ENCODE assay signal across 25 cellular contexts in genomic region chr7:31893365-31893764, GRCh38.
"Had no signal": no experiment of that assay in that cellular context is flagged by ENCODE, and none has a peak within 500 bp of the region (broad histone marks: within the 10 kb centered on the region; RNA-seq: fewer than 3 reads in every experiment).

No MANE protein-coding gene starts in this region.

- DNase-seq: activated CD4-positive, alpha-beta memory T cell treated with anti-CD3 and anti-CD28 coated beads for 36 hours; activated CD4-positive, alpha-beta T cell treated with anti-CD3 and anti-CD28 coated beads, Interleukin-2, amount 10 ng/mL, durations not matched to agents 24 days and 14 days; activated CD4-positive, CD25-positive, alpha-beta regulatory T cell treated with anti-CD3 and anti-CD28 coated beads, Interleukin-2, amount 50 U/mL, for 72 hours; activated CD8-positive, alpha-beta memory T cell treated with anti-CD3 and anti-CD28 coated beads, Interleukin-2, amount 50 U/mL, for 4 hours; activated effector memory CD4-positive, alpha-beta T cell treated with anti-CD3 and anti-CD28 coated beads, Interleukin-2, amount 50 U/mL, for 16 hours; activated naive CD4-positive, alpha-beta T cell treated with anti-CD3 and anti-CD28 coated beads, Interleukin-2, amount 10 ng/mL, durations not matched to agents 7 days and 5 days; activated naive CD8-positive, alpha-beta T cell treated with anti-CD3 and anti-CD28 coated beads, Interleukin-2, amount 10 ng/mL, durations not matched to agents 7 days and 5 days; activated T-cell treated with anti-CD3 and anti-CD28 coated beads, Interleukin-2, amount 50 U/mL, for 1 hour; brain microvascular endothelial cell; dorsolateral prefrontal cortex; effector memory CD4-positive, alpha-beta T cell; mammary epithelial cell; naive thymus-derived CD4-positive, alpha-beta T cell; nucleus accumbens; right cardiac atrium; stimulated activated CD4-positive, alpha-beta T cell treated with anti-CD3 and anti-CD28 coated beads, Interleukin-15, amount 100 ng/mL, for 24 hours; stimulated activated CD4-positive, alpha-beta T cell treated with anti-CD3 and anti-CD28 coated beads, Interleukin-2, amount 100 ng/mL, for 24 hours; stimulated activated naive CD4-positive, alpha-beta T cell; T1000; tibial artery; upper lobe of right lung had no signal

- H3K27ac Mint-ChIP-seq: activated CD4-positive, alpha-beta memory T cell treated with anti-CD3 and anti-CD28 coated beads for 36 hours; activated CD4-positive, alpha-beta T cell treated with anti-CD3 and anti-CD28 coated beads, Interleukin-2, amount 10 ng/mL, durations not matched to agents 24 days and 14 days; activated naive CD4-positive, alpha-beta T cell treated with anti-CD3 and anti-CD28 coated beads, Interleukin-2, amount 10 ng/mL, durations not matched to agents 7 days and 5 days; activated naive CD8-positive, alpha-beta T cell treated with anti-CD3 and anti-CD28 coated beads, Interleukin-2, amount 10 ng/mL, durations not matched to agents 7 days and 5 days; activated T-helper 1 cell treated with anti-CD3 and anti-CD28 coated beads, Interleukin-12 subunit alpha, Interleukin-12 subunit beta, Interleukin-2, Interleukin-4 antibody, amounts not matched to agents 30 ng/mL and 10 ng/mL and 1 ng/mL, durations not matched to agents 14 hours and 24 hours and 36 hours; mesothelial cell of epicardium; naive thymus-derived CD4-positive, alpha-beta T cell had no signal

- H3K4me3 Mint-ChIP-seq: activated CD4-positive, alpha-beta memory T cell treated with anti-CD3 and anti-CD28 coated beads for 36 hours; activated CD4-positive, alpha-beta T cell treated with anti-CD3 and anti-CD28 coated beads, Interleukin-2, amount 10 ng/mL, durations not matched to agents 24 days and 14 days; activated naive CD4-positive, alpha-beta T cell treated with anti-CD3 and anti-CD28 coated beads, Interleukin-2, amount 10 ng/mL, durations not matched to agents 7 days and 5 days; activated naive CD8-positive, alpha-beta T cell treated with anti-CD3 and anti-CD28 coated beads, Interleukin-2, amount 10 ng/mL, durations not matched to agents 7 days and 5 days; activated T-helper 1 cell treated with anti-CD3 and anti-CD28 coated beads, Interleukin-12 subunit alpha, Interleukin-12 subunit beta, Interleukin-2, Interleukin-4 antibody, amounts not matched to agents 30 ng/mL and 10 ng/mL and 1 ng/mL, durations not matched to agents 14 hours and 24 hours and 36 hours; mesothelial cell of epicardium; naive thymus-derived CD4-positive, alpha-beta T cell had no signal

- H3K27me3 ChIP-seq: brain microvascular endothelial cell, dorsolateral prefrontal cortex, suprapubic skin, tibial artery, upper lobe of right lung had no signal

- H3K4me3 ChIP-seq: coronary artery, suprapubic skin, tibial artery, upper lobe of right lung had no signal

- H3K9me3 Mint-ChIP-seq: activated CD4-positive, alpha-beta T cell treated with anti-CD3 and anti-CD28 coated beads, Interleukin-2, amount 10 ng/mL, durations not matched to agents 24 days and 14 days; activated naive CD8-positive, alpha-beta T cell treated with anti-CD3 and anti-CD28 coated beads, Interleukin-2, amount 10 ng/mL, durations not matched to agents 7 days and 5 days; activated T-helper 1 cell treated with anti-CD3 and anti-CD28 coated beads, Interleukin-12 subunit alpha, Interleukin-12 subunit beta, Interleukin-2, Interleukin-4 antibody, amounts not matched to agents 30 ng/mL and 10 ng/mL and 1 ng/mL, durations not matched to agents 14 hours and 24 hours and 36 hours had no signal

- H3K4me1 ChIP-seq: suprapubic skin, upper lobe of right lung had no signal

- H3K9me3 ChIP-seq: suprapubic skin, tibial artery, upper lobe of right lung had no signal

- H3K27ac ChIP-seq: brain microvascular endothelial cell, coronary artery, suprapubic skin, tibial artery, upper lobe of right lung had no signal

- H3K36me3 ChIP-seq: brain microvascular endothelial cell, suprapubic skin, tibial artery, upper lobe of right lung had no signal

- H3K27me3 Mint-ChIP-seq: activated CD4-positive, alpha-beta memory T cell treated with anti-CD3 and anti-CD28 coated beads for 36 hours; activated CD4-positive, alpha-beta T cell treated with anti-CD3 and anti-CD28 coated beads, Interleukin-2, amount 10 ng/mL, durations not matched to agents 24 days and 14 days; activated naive CD4-positive, alpha-beta T cell treated with anti-CD3 and anti-CD28 coated beads, Interleukin-2, amount 10 ng/mL, durations not matched to agents 7 days and 5 days; activated naive CD8-positive, alpha-beta T cell treated with anti-CD3 and anti-CD28 coated beads, Interleukin-2, amount 10 ng/mL, durations not matched to agents 7 days and 5 days; naive thymus-derived CD4-positive, alpha-beta T cell had no signal

- H3K4me1 Mint-ChIP-seq: activated CD4-positive, alpha-beta T cell treated with anti-CD3 and anti-CD28 coated beads, Interleukin-2, amount 10 ng/mL, durations not matched to agents 24 days and 14 days; activated naive CD4-positive, alpha-beta T cell treated with anti-CD3 and anti-CD28 coated beads, Interleukin-2, amount 10 ng/mL, durations not matched to agents 7 days and 5 days; activated naive CD8-positive, alpha-beta T cell treated with anti-CD3 and anti-CD28 coated beads, Interleukin-2, amount 10 ng/mL, durations not matched to agents 7 days and 5 days; naive thymus-derived CD4-positive, alpha-beta T cell had no signal

- ATAC-seq: naive thymus-derived CD4-positive, alpha-beta T cell; right cardiac atrium; upper lobe of right lung had no signal

- H3K36me3 Mint-ChIP-seq: activated CD4-positive, alpha-beta memory T cell treated with anti-CD3 and anti-CD28 coated beads for 36 hours; activated naive CD4-positive, alpha-beta T cell treated with anti-CD3 and anti-CD28 coated beads, Interleukin-2, amount 10 ng/mL, durations not matched to agents 7 days and 5 days; activated naive CD8-positive, alpha-beta T cell treated with anti-CD3 and anti-CD28 coated beads, Interleukin-2, amount 10 ng/mL, durations not matched to agents 7 days and 5 days; mesothelial cell of epicardium; naive thymus-derived CD4-positive, alpha-beta T cell had no signal
